Comparison of ENCODE assay signal across 27 cellular contexts in the genomic region with DNA sequence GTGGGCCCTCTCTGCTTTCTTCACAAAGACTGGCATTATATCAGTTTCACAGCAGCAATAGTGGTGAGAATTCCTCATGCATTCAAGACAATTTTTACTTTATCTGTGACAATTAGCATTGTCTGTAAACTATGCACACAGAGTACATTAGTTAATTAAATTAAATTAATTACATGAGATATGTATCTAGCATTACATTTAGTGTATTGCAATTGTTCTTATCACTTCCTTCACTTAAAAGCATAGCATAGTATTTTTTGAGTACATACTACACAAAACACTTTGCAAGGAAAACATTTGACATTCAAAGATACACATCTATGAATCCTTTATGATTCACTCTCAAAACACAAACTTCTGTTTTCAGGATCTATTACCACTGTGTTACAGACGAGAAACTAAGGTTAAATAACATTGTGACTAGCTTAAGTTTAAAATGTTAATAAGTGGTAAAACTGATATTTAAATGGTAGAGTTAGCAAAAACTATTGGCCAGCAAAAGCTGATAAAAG.
"Had no signal": no experiment of that assay in that cellular context is flagged by ENCODE, and none has a peak within 500 bp of the region (broad histone marks: within the 10 kb centered on the region; RNA-seq: fewer than 3 reads in every experiment).

No MANE protein-coding gene starts in this region.

- H3K36me3 ChIP-seq: brain microvascular endothelial cell, cardiac muscle cell, SJSA1 had no signal

- H3K9me3 ChIP-seq: SJSA1 had no signal

- H3K4me1 ChIP-seq: SJSA1 had no signal

- H3K27me3 ChIP-seq: brain microvascular endothelial cell, cardiac muscle cell, SJSA1 had no signal

- H3K4me3 ChIP-seq: cardiac muscle cell, SJSA1 had no signal

- FAIRE-seq: astrocyte, RCC 7860 had no signal

- DNase-seq: activated CD4-positive, alpha-beta memory T cell treated with anti-CD3 and anti-CD28 coated beads, Interleukin-2, amount 10 ng/mL, durations not matched to agents 7 days and 5 days; activated CD4-positive, alpha-beta T cell treated with anti-CD3 and anti-CD28 coated beads for 36 hours; activated CD4-positive, alpha-beta T cell treated with anti-CD3 and anti-CD28 coated beads, Interleukin-2, amount 50 U/mL, for 1 hour; activated CD4-positive, CD25-positive, alpha-beta regulatory T cell; activated CD8-positive, alpha-beta memory T cell treated with anti-CD3 and anti-CD28 coated beads, Interleukin-2, amount 50 U/mL, for 48 hours; activated naive CD4-positive, alpha-beta T cell treated with anti-CD3 and anti-CD28 coated beads, Interleukin-2, amount 50 U/mL, for 16 hours; activated naive CD8-positive, alpha-beta T cell treated with anti-CD3 and anti-CD28 coated beads, Interleukin-2, amount 10 ng/mL, durations not matched to agents 7 days and 5 days; activated T-cell treated with anti-CD3 and anti-CD28 coated beads, Interleukin-2, amount 50 U/mL, for 1 hour; amygdala; brain microvascular endothelial cell; Kasumi-1; NCI-H1092; NCI-H1417; NCI-H1930; NCI-H2171; NCI-H2227 treated with DMSO at 0.1 percent for 48 hours; NCI-H526; NK-92 treated with Interleukin-12 subunit alpha and Interleukin-12 subunit beta, amount 100 ng/mL, for 24 hours; SHP77; T-cell; T-helper 2 cell; T1000 had no signal

- H3K27ac ChIP-seq: brain microvascular endothelial cell, cardiac muscle cell, SJSA1, VCaP had no signal
